Comparison of ENCODE assay signal across 15 cellular contexts in genomic region chr10:86661161-86662025, GRCh38. TPM values are rescaled to one million over a fixed set of nuclear protein-coding genes. Genes with fewer than 3 reads are reported as not detected.
DNase-seq lines count a peak whose midpoint lies in the region; ATAC-seq and TF ChIP-seq lines count a peak whose summit lies in the region.
"Had no signal": no experiment of that assay in that cellular context is flagged by ENCODE, and none has a peak within 500 bp of the region (broad histone marks: within the 10 kb centered on the region; RNA-seq: fewer than 3 reads in every experiment).

No MANE protein-coding gene starts in this region.

- H3K36me3 Mint-ChIP-seq in neural progenitor cell, result no peaks in the 10 kb centered on the region

- TF ChIP-seq CTCF in RWPE2 (IDR thresholded peaks at IDR 0.05; ENCODE audit: poor library complexity, severe bottlenecking), result no peak
- no peak for TF ChIP-seq CTCF in foreskin keratinocyte (conservative IDR thresholded peaks at IDR 0.05)
- TF ChIP-seq CTCF in neural progenitor cell (IDR thresholded peaks at IDR 0.05), result no peak

- H3K27me3 Mint-ChIP-seq in neural progenitor cell (ENCODE audit: insufficient read depth, low read depth), result peaks cover 6% of the 10 kb centered on the region

- ATAC-seq in RWPE2 (ENCODE audit: low read depth), result peak; percentile 52
- ATAC-seq in foreskin keratinocyte, result peak; percentile 19
- no peak for ATAC-seq in GM18861 (IDR thresholded peaks at IDR 0.05; ENCODE audit: unreplicated experiment)

- H3K9me3 ChIP-seq in RWPE2 (ENCODE audit: severe bottlenecking), result no peaks in the 10 kb centered on the region
- H3K9me3 ChIP-seq in neural progenitor cell (ENCODE audit: low read depth), result no peaks in the 10 kb centered on the region
- H3K9me3 ChIP-seq: BLaER1 treated with 17β-estradiol and CSF1 and Interleukin-3, amounts not matched to agents 10 nM and 100 nM; uterus had no signal

- DNase-seq in EH (ENCODE audit: low read depth) (peak; percentile 61), RWPE2 (ENCODE audit: low spot score) (no peak), foreskin keratinocyte (no peak), neural progenitor cell (ENCODE audit: low spot score) (no peak), SIG-M5 treated with dmso at 0.1 percent for 504 hours (lab: John Stamatoyannopoulos, UW; ENCODE audit: unreplicated experiment) (no peak)
- DNase-seq in stimulated activated naive CD4-positive, alpha-beta T cell (lab: John Stamatoyannopoulos, UW), result no peak
- DNase-seq in stimulated activated CD4-positive, alpha-beta T cell treated with anti-CD3 and anti-CD28 coated beads, Interleukin-12 subunit alpha, Interleukin-12 subunit beta, amount 100 ng/mL, for 4 hours, result no peak
- DNase-seq: activated naive CD4-positive, alpha-beta T cell; dermis blood vessel endothelial cell; NCI-H1417; uterus had no signal

- no peaks in the 10 kb centered on the region for H3F3A ChIP-seq in neural progenitor cell (ENCODE audit: low read depth)

- no peaks in the 10 kb centered on the region for H3K79me2 ChIP-seq in neural progenitor cell (ENCODE audit: low read depth)

- no peak overlapping the region for H3K4me3 ChIP-seq in RWPE2 (ENCODE audit: severe bottlenecking)
- H3K4me3 ChIP-seq in neural progenitor cell, result no peak overlapping the region
- H3K4me3 ChIP-seq: BLaER1 treated with 17β-estradiol and CSF1 and Interleukin-3, amounts not matched to agents 10 nM and 100 nM; uterus had no signal

- H3K4me2 ChIP-seq in neural progenitor cell, result no peak overlapping the region

- H2AFZ ChIP-seq in neural progenitor cell (replicated peaks), result no peak overlapping the region

- H3K36me3 ChIP-seq in RWPE2 (ENCODE audit: low read depth) (no peaks in the 10 kb centered on the region), neural progenitor cell (no peaks in the 10 kb centered on the region)
- H3K36me3 ChIP-seq: BLaER1 treated with 17β-estradiol and CSF1 and Interleukin-3, amounts not matched to agents 10 nM and 100 nM; uterus had no signal

- H3K9ac ChIP-seq in neural progenitor cell, result no peak overlapping the region
- H3K9ac ChIP-seq: BLaER1 treated with 17β-estradiol and CSF1 and Interleukin-3, amounts not matched to agents 10 nM and 100 nM had no signal

- peaks cover 4% of the 10 kb centered on the region for H3K9me3 Mint-ChIP-seq in neural progenitor cell
- H3K9me3 Mint-ChIP-seq: T-helper 1 cell treated with Interleukin-12 subunit alpha and Interleukin-12 subunit beta and Interleukin-4 antibody, amounts not matched to agents 30 μg/mL and 1 μg/mL, for 36 hours had no signal

- H3K4me1 ChIP-seq in RWPE2 (ENCODE audit: insufficient read depth, poor library complexity, severe bottlenecking) (no peaks in the 10 kb centered on the region), foreskin keratinocyte (no peaks in the 10 kb centered on the region), neural progenitor cell (peaks cover 4% of the 10 kb centered on the region)
- H3K4me1 ChIP-seq: uterus had no signal

- H3K27me3 ChIP-seq in RWPE2 (ENCODE audit: insufficient read depth, poor library complexity, severe bottlenecking) (no peaks in the 10 kb centered on the region), foreskin keratinocyte (peaks cover 11% of the 10 kb centered on the region), neural progenitor cell (no peaks in the 10 kb centered on the region)
- H3K27me3 ChIP-seq: BLaER1 treated with 17β-estradiol and CSF1 and Interleukin-3, amounts not matched to agents 10 nM and 100 nM; uterus had no signal

- no peak overlapping the region for H3K4me3 Mint-ChIP-seq in neural progenitor cell
- H3K4me3 Mint-ChIP-seq: T-helper 1 cell treated with Interleukin-12 subunit alpha and Interleukin-12 subunit beta and Interleukin-4 antibody, amounts not matched to agents 30 μg/mL and 1 μg/mL, for 36 hours had no signal

- peak overlapping the region; percentile 15 for H3K27ac Mint-ChIP-seq in neural progenitor cell
- H3K27ac Mint-ChIP-seq: T-helper 1 cell treated with Interleukin-12 subunit alpha and Interleukin-12 subunit beta and Interleukin-4 antibody, amounts not matched to agents 30 μg/mL and 1 μg/mL, for 36 hours had no signal

- H4K20me1 ChIP-seq in neural progenitor cell (ENCODE audit: low read depth), result no peaks in the 10 kb centered on the region

- H3K27ac ChIP-seq in RWPE2 (ENCODE audit: poor library complexity, severe bottlenecking) (no peak overlapping the region), foreskin keratinocyte (no peak overlapping the region), neural progenitor cell (no peak overlapping the region)
- H3K27ac ChIP-seq: BLaER1 treated with 17β-estradiol and CSF1 and Interleukin-3, amounts not matched to agents 10 nM and 100 nM; uterus had no signal

- H3K4me1 Mint-ChIP-seq in neural progenitor cell, result peaks cover 28% of the 10 kb centered on the region

RNA-seq across cellular contexts. Expression of gene LDB3, which starts 6.9 kb away (rescaled TPM):
- not detected in 2 replicates for total RNA-seq in foreskin keratinocyte
- polyA plus RNA-seq in foreskin keratinocyte, result not detected in 2 replicates
- 0.03 TPM in 1 of 2 replicates, not detected in the other for total RNA-seq in neural progenitor cell (ENCODE audit: low replicate concordance)
- total RNA-seq: dermis blood vessel endothelial cell, HT-29 had no signal

RNA-seq across cellular contexts. Expression of gene OPN4, which starts 7.0 kb away (rescaled TPM):
- total RNA-seq in foreskin keratinocyte (not detected in 2 replicates), neural progenitor cell (ENCODE audit: low replicate concordance) (not detected in 2 replicates)
- not detected in 2 replicates for polyA plus RNA-seq in foreskin keratinocyte
- total RNA-seq: dermis blood vessel endothelial cell, HT-29, uterus had no signal
